Comparison of ENCODE assay signal across 9 cellular contexts in the genomic region with DNA sequence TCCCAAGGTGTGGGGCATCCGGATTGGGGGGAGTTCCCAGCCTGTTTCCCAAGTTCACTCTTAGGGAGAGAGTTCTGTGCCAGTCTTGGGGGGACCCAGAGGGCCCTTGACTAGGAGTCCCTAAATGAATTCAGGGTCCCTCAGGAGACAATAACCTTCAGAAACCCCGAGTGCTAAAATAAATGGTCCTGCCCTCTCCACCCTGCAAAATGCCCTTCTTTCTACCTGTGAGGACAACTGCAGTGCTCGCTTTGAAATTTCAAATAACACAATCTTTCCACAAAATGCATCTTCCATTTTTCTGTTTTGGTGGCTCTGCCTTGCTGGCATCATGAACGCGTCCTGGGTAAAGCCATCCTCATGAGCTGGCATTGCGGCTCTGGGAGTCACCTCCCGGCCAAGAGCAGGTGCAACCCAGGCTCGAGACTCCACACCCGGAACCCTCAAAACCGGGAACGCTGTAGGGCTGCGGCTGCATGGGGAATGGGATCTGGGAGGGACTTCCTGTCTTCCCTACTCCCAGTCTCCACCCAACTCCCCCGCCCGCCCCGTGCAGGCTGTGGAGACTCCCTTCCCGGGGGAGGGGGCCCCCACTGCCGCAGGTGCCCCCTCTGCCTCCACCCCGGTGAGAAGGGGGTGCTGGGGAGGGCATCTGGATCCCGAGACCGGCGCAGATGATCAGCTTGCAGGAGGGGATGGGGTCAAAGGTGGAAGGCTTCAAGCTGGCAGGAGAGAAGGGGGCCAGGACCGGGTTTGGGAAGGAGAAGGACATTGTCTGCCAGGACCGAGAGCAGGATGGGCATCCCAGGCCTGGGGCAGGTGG. TPM values are rescaled to one million over a fixed set of nuclear protein-coding genes. Genes with fewer than 3 reads are reported as not detected.
A peak's percentile ranks its signal among the peaks of the same experiment; 100 is the strongest.
DNase-seq lines count a peak whose midpoint lies in the region; ATAC-seq and TF ChIP-seq lines count a peak whose summit lies in the region.
"Had no signal": no experiment of that assay in that cellular context is flagged by ENCODE, and none has a peak within 500 bp of the region (broad histone marks: within the 10 kb centered on the region; RNA-seq: fewer than 3 reads in every experiment).

Gene ZNF205 (plus strand): TSS at position 529 of the 823 bp plus-strand sequence. CDS start 845 bp downstream, outside the sequence.

- H3K27ac ChIP-seq in angular gyrus (ENCODE audit: low read depth, low read length), result peak within 1 kb of the TSS; percentile 41
- peak within 1 kb of the TSS; percentile 31 for H3K27ac ChIP-seq in psoas muscle
- no peak within 1 kb of the TSS for H3K27ac ChIP-seq in CD4-positive, alpha-beta T cell (ENCODE audit: low read depth, low read length)
- H3K27ac ChIP-seq: KMS-11 had no signal

- CTCF ChIA-PET in CD4-positive, alpha-beta T cell (lab: Charles Lee), result interaction anchor here (1.3 kb wide), 1 partner anchor 17 kb away, joined by 3 read pairs; no protein-coding TSS in a partner anchor

- DNase-seq in DMS79 (lab: John Stamatoyannopoulos, UW) (peak; percentile 74), NCI-H187 (lab: John Stamatoyannopoulos, UW) (peak; percentile 83 to 88), left ventricle myocardium superior (peak; percentile 85), psoas muscle (peak; percentile 72 to 77), NAMALWA (ENCODE audit: low spot score) (no peak)
- DNase-seq in CD4-positive, alpha-beta T cell, result no peak
- no peak for DNase-seq in activated T-cell treated with anti-CD3 and anti-CD28 coated beads, Interleukin-2, amount 50 U/mL, for 72 hours

- H3K27ac Mint-ChIP-seq in CD4-positive, alpha-beta T cell, result no peak within 1 kb of the TSS
- H3K27ac Mint-ChIP-seq in activated T-cell treated with anti-CD3 and anti-CD28 coated beads, Interleukin-2, amount 50 U/mL, for 72 hours, result no peak within 1 kb of the TSS

- no peak within 1 kb of the TSS for H3K4me3 Mint-ChIP-seq in CD4-positive, alpha-beta T cell
- no peak within 1 kb of the TSS for H3K4me3 Mint-ChIP-seq in activated T-cell treated with anti-CD3 and anti-CD28 coated beads, Interleukin-2, amount 50 U/mL, for 72 hours

- peaks cover 2% of the 10 kb centered on the region for H3K4me1 Mint-ChIP-seq in CD4-positive, alpha-beta T cell (ENCODE audit: low read depth)
- H3K4me1 Mint-ChIP-seq in activated T-cell treated with anti-CD3 and anti-CD28 coated beads, Interleukin-2, amount 50 U/mL, for 72 hours (ENCODE audit: low read depth), result peaks cover 3% of the 10 kb centered on the region

- H3K27me3 Mint-ChIP-seq in CD4-positive, alpha-beta T cell, result no peaks in the 10 kb centered on the region
- no peaks in the 10 kb centered on the region for H3K27me3 Mint-ChIP-seq in activated T-cell treated with anti-CD3 and anti-CD28 coated beads, Interleukin-2, amount 50 U/mL, for 72 hours (ENCODE audit: low read depth)

- H3K9me3 Mint-ChIP-seq in CD4-positive, alpha-beta T cell, result no peaks in the 10 kb centered on the region
- no peaks in the 10 kb centered on the region for H3K9me3 Mint-ChIP-seq in activated T-cell treated with anti-CD3 and anti-CD28 coated beads, Interleukin-2, amount 50 U/mL, for 72 hours

- POLR2A ChIA-PET in CD4-positive, alpha-beta T cell (lab: Charles Lee), result interaction anchor here (1.3 to 2.3 kb wide), 2 partner anchors 10 to 54 kb away, joined by 3 to 8 read pairs; no protein-coding TSS in a partner anchor

- no peaks in the 10 kb centered on the region for H3K9me3 ChIP-seq in psoas muscle
- H3K9me3 ChIP-seq in CD4-positive, alpha-beta T cell (ENCODE audit: control insufficient read depth, low read length), result no peaks in the 10 kb centered on the region

- H3K4me1 ChIP-seq in psoas muscle, result peaks cover 16% of the 10 kb centered on the region

- peak within 1 kb of the TSS; percentile 71 for H3K4me3 ChIP-seq in psoas muscle

- peaks cover 4% of the 10 kb centered on the region for H3K36me3 Mint-ChIP-seq in CD4-positive, alpha-beta T cell (ENCODE audit: low read depth)
- no peaks in the 10 kb centered on the region for H3K36me3 Mint-ChIP-seq in activated T-cell treated with anti-CD3 and anti-CD28 coated beads, Interleukin-2, amount 50 U/mL, for 72 hours (ENCODE audit: insufficient read depth in 2 of 2)

- WGBS in psoas muscle, 3 donors, result 11 to 29% (median 24%) methylated on average over 23 of the region's 23 CpGs

- intact Hi-C loops in left ventricle myocardium superior (cut with micrococcal nuclease) (no loop called here), psoas muscle (cut with DNase I) (no loop called here)
- intact Hi-C loops in CD4-positive, alpha-beta T cell (cut with DNase I, micrococcal nuclease), result no loop called here

- ATAC-seq in left ventricle myocardium superior, result peak; percentile 93
- peak; percentile 61 to 83 (median 78) for ATAC-seq in psoas muscle
- no peak for ATAC-seq in CD4-positive, alpha-beta T cell (ENCODE audit: poor library complexity)
- ATAC-seq in activated T-cell treated with anti-CD3 and anti-CD28 coated beads, Interleukin-2, amount 50 U/mL, for 72 hours (replicated peaks in 1 of 2), result no peak

- no peaks in the 10 kb centered on the region for H3K27me3 ChIP-seq in psoas muscle (ENCODE audit: insufficient read depth in 3 of 3, low read length in 2 of 3)
- no peaks in the 10 kb centered on the region for H3K27me3 ChIP-seq in CD4-positive, alpha-beta T cell (ENCODE audit: control insufficient read depth, insufficient read depth, low read length)

- peaks cover 0 to 26% of the 10 kb centered on the region in 2 donors for H3K36me3 ChIP-seq in psoas muscle (ENCODE audit: insufficient read depth in 1 of 2, low read depth in 1 of 2)

- TF ChIP-seq CTCF in psoas muscle (IDR thresholded peaks at IDR 0.05), result no peak
- TF ChIP-seq CTCF in CD4-positive, alpha-beta T cell (IDR thresholded peaks at IDR 0.05), result no peak

RNA-seq across cellular contexts. Expression of gene ZNF205, which starts in this region (rescaled TPM):
- total RNA-seq in left ventricle myocardium superior (8.8 TPM), psoas muscle (1 to 10 TPM; 1.8 to 4.1 (median 1.9) TPM)
- 1 to 10 TPM; 1.9 to 5.4 (median 4.6) TPM for polyA plus RNA-seq in psoas muscle
- total RNA-seq in CD4-positive, alpha-beta T cell, result not detected
- total RNA-seq in activated T-cell treated with anti-CD3 and anti-CD28 coated beads, Interleukin-2, amount 50 U/mL, for 72 hours, result under 1 TPM; 0.12 to 0.28 TPM

Comparison
In these comparisons a context has a peak if more than half of its experiments do, and no peak if none do; other contexts are left out.
1. DNase-seq: peak in DMS79 (single experiment), NCI-H187 (2 of 2), left ventricle myocardium superior (single experiment) and psoas muscle (2 of 2); none in CD4-positive, alpha-beta T cell (0 of 10), NAMALWA (single experiment) and activated T-cell treated with anti-CD3 and anti-CD28 coated beads, Interleukin-2, amount 50 U/mL, for 72 hours (0 of 2).
2. ATAC-seq: peak in left ventricle myocardium superior (single experiment) and psoas muscle (4 of 4); none in CD4-positive, alpha-beta T cell (single experiment) and activated T-cell treated with anti-CD3 and anti-CD28 coated beads, Interleukin-2, amount 50 U/mL, for 72 hours (0 of 2).